In the genomic region with DNA sequence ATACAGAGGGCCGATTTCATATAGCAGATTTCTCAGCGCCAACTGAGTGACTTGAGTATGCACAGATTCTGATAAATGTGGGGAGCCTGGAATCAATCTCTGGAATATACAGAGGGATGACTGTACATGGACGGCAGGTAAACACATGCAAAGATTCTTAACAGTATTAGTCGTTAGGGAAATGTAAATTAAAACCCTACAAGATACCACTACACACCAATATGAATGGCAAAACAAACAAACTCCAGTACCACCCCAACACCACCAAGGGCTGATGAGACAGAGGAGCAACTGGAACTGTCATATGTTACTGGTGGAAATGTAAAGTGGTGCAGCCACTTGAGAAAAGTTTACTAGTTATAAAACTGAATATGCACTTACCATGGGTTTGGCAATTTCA, we compare ENCODE assay signal across 7 cellular contexts.
"Had no signal": no experiment of that assay in that cellular context is flagged by ENCODE, and none has a peak within 500 bp of the region (broad histone marks: within the 10 kb centered on the region; RNA-seq: fewer than 3 reads in every experiment).

No MANE protein-coding gene starts in this region.

- DNase-seq: GM23248, GOT3, H9, HCEC 1CT, IMR-90, KBM-7 had no signal

- H3K27ac ChIP-seq: GM23248 had no signal

- H3K4me3 ChIP-seq: GM23248 had no signal

- FAIRE-seq: HTR-8/SVneo had no signal

- H3K9ac ChIP-seq: GM23248 had no signal

- H3K27ac Mint-ChIP-seq: H9 had no signal

- H3K4me3 Mint-ChIP-seq: H9 had no signal
